In genomic region chr16:84044108-84044488, GRCh38 we compare ENCODE assay signal across 9 cellular contexts. TPM values are rescaled to one million over a fixed set of nuclear protein-coding genes. Genes with fewer than 3 reads are reported as not detected.
DNase-seq lines count a peak whose midpoint lies in the region; TF ChIP-seq lines count a peak whose summit lies in the region.
"Had no signal": no experiment of that assay in that cellular context is flagged by ENCODE, and none has a peak within 500 bp of the region (broad histone marks: within the 10 kb centered on the region; RNA-seq: fewer than 3 reads in every experiment).

No MANE protein-coding gene starts in this region.

- peaks cover 32% of the 10 kb centered on the region for H3K27me3 ChIP-seq in HL-60 (ENCODE audit: insufficient read depth, poor library complexity, severe bottlenecking)
- H3K27me3 ChIP-seq in prostate gland (replicated peaks; ENCODE audit: insufficient read depth) = peaks cover 6% of the 10 kb centered on the region
- H3K27me3 ChIP-seq in uterus = no peaks in the 10 kb centered on the region

- TF ChIP-seq CTCF in HL-60 (IDR thresholded peaks at IDR 0.05; ENCODE audit: insufficient read depth, low read length) = peak; percentile 6
- TF ChIP-seq CTCF in WI38 (IDR thresholded peaks at IDR 0.05; ENCODE audit: low read depth, low read length) = peak; percentile 49; the same call in 1 of the 2 replicates
- peak in 1 of 4 experiments; percentile 26 for TF ChIP-seq CTCF in prostate gland (IDR thresholded peaks at IDR 0.05)
- no peak for TF ChIP-seq CTCF in uterus (IDR thresholded peaks at IDR 0.05)

- H3K27ac ChIP-seq in HL-60 (replicated peaks) (no peak overlapping the region), prostate gland (no peak overlapping the region), uterus (no peak overlapping the region)
- H3K27ac ChIP-seq: SJSA1 had no signal

- DNase-seq in CD1c-positive myeloid dendritic cell (ENCODE audit: extremely low spot score) (peak; percentile 29), HL-60 (ENCODE audit: low read depth in 1 of 2, low spot score in 1 of 2) (no peak), left kidney (ENCODE audit: low read depth, low spot score) (peak; percentile 65), prostate gland (ENCODE audit: low spot score) (no peak), germinal center (ENCODE audit: low spot score) (no peak), uterus (no peak)
- DNase-seq in activated CD4-positive, CD25-positive, alpha-beta regulatory T cell (lab: John Stamatoyannopoulos, UW) = no peak

- WGBS in prostate gland = 50% methylated on average over 5 of the region's 5 CpGs

- no peak overlapping the region for H3K4me3 ChIP-seq in HL-60 (replicated peaks; ENCODE audit: insufficient read depth, low read length)
- no peak overlapping the region for H3K4me3 ChIP-seq in WI38 (ENCODE audit: low read depth, low read length)
- no peak overlapping the region for H3K4me3 ChIP-seq in prostate gland
- no peak overlapping the region for H3K4me3 ChIP-seq in uterus
- H3K4me3 ChIP-seq: SJSA1 had no signal

- TF ChIP-seq POLR2A in prostate gland (IDR thresholded peaks at IDR 0.05) (no peak), uterus (IDR thresholded peaks at IDR 0.05) (no peak)

- no peaks in the 10 kb centered on the region for H3K36me3 ChIP-seq in prostate gland
- no peaks in the 10 kb centered on the region for H3K36me3 ChIP-seq in uterus
- H3K36me3 ChIP-seq: SJSA1 had no signal

- H3K4me1 ChIP-seq in prostate gland (replicated peaks) = no peaks in the 10 kb centered on the region
- H3K4me1 ChIP-seq in uterus = no peaks in the 10 kb centered on the region
- H3K4me1 ChIP-seq: SJSA1 had no signal

- H3K9me3 ChIP-seq in prostate gland = no peaks in the 10 kb centered on the region
- no peaks in the 10 kb centered on the region for H3K9me3 ChIP-seq in uterus
- H3K9me3 ChIP-seq: SJSA1 had no signal

- intact Hi-C loops in prostate gland (cut with DNase I) (no loop called here), uterus (cut with DNase I; ENCODE audit: low total_unique reads) (no loop called here)

RNA-seq across cellular contexts. Expression of gene SLC38A8, which starts 1.5 kb away (rescaled TPM):
- not detected for total RNA-seq in prostate gland
- 1 to 10 TPM in 1 of 4 donors, not detected in 3; 1.3 TPM for total RNA-seq in uterus
- total RNA-seq: SJSA1 had no signal

Comparison
In these comparisons a context has a peak if more than half of its experiments do, and no peak if none do; other contexts are left out.
1. DNase-seq: peak in CD1c-positive myeloid dendritic cell (single experiment) and left kidney (single experiment); none in HL-60 (0 of 2), prostate gland (single experiment), activated CD4-positive, CD25-positive, alpha-beta regulatory T cell (0 of 4), germinal center (single experiment) and uterus (0 of 2).
2. CTCF ChIP-seq: peak in HL-60 (single experiment) and WI38 (single experiment); none in uterus (0 of 4).